ENCODE assay signal across 26 cellular contexts in the genomic region with DNA sequence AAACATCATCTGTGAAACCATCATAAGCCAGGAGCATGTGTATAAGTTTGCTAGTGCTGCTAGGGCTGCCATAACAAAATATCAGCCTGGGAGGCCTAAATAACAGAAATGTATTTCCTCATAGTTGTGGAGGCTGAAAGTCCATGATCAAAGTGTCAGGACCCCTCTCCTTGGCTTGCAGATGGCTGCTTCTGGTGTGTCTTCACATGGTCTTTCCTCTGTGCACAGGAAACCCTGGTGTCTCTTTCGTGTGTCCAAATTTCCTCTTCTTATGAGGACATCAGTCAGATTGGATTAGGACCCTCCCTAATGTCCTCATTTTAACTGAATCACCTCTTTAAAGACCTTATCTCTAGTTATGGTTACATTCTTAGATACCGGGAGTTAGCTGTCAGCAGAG.
"Had no signal": no experiment of that assay in that cellular context is flagged by ENCODE, and none has a peak within 500 bp of the region (broad histone marks: within the 10 kb centered on the region; RNA-seq: fewer than 3 reads in every experiment).

No MANE protein-coding gene starts in this region.

- H3K27me3 ChIP-seq: adrenal gland, MG63, Peyer's patch, SJSA1 had no signal

- DNase-seq: activated CD4-positive, alpha-beta T cell treated with anti-CD3 and anti-CD28 coated beads for 48 hours; activated CD4-positive, alpha-beta T cell treated with anti-CD3 and anti-CD28 coated beads, Interleukin-2, amount 50 U/mL, for 4 hours; activated CD4-positive, CD25-positive, alpha-beta regulatory T cell treated with anti-CD3 and anti-CD28 coated beads, Interleukin-2, amount 50 U/mL, for 72 hours; activated CD8-positive, alpha-beta memory T cell treated with anti-CD3 and anti-CD28 coated beads, Interleukin-2, amount 50 U/mL, for 48 hours; activated CD8-positive, alpha-beta T cell treated with anti-CD3 and anti-CD28 coated beads, Interleukin-2, amount 10 ng/mL, durations not matched to agents 7 days and 5 days; activated naive CD4-positive, alpha-beta T cell treated with anti-CD3 and anti-CD28 coated beads, Interleukin-2, amount 50 U/mL, for 16 hours; activated naive CD8-positive, alpha-beta T cell treated with anti-CD3 and anti-CD28 coated beads, Interleukin-2, amount 10 ng/mL, durations not matched to agents 7 days and 5 days; activated T-cell treated with anti-CD3 and anti-CD28 coated beads, Interleukin-2, amount 50 U/mL, for 1 hour; adrenal gland; anterior cingulate cortex; cerebellar nuclear complex; MG63; NCI-H1092; NCI-H1417; NCI-H2029; NCI-H2107; NCI-H2171 treated with DMSO at 0.1 percent for 48 hours; NCI-H345; NCI-H510A; NCI-H69; NK-92 treated with Interleukin-12 subunit alpha and Interleukin-12 subunit beta, amount 100 ng/mL, for 24 hours; Peyer's patch; Right ventricle myocardium superior had no signal

- ATAC-seq: activated CD8-positive, alpha-beta T cell treated with anti-CD3 and anti-CD28 coated beads, Interleukin-2, amount 10 ng/mL, durations not matched to agents 7 days and 5 days; WTC11 had no signal

- H3K27ac ChIP-seq: adrenal gland, Peyer's patch, RWPE1, SJSA1 had no signal

- H3K36me3 ChIP-seq: adrenal gland, MG63, Peyer's patch, SJSA1 had no signal

- H3K4me3 ChIP-seq: adrenal gland, MG63, Peyer's patch, SJSA1 had no signal

- H3K9me3 ChIP-seq: adrenal gland, MG63, Peyer's patch, SJSA1 had no signal
